In the genomic region with DNA sequence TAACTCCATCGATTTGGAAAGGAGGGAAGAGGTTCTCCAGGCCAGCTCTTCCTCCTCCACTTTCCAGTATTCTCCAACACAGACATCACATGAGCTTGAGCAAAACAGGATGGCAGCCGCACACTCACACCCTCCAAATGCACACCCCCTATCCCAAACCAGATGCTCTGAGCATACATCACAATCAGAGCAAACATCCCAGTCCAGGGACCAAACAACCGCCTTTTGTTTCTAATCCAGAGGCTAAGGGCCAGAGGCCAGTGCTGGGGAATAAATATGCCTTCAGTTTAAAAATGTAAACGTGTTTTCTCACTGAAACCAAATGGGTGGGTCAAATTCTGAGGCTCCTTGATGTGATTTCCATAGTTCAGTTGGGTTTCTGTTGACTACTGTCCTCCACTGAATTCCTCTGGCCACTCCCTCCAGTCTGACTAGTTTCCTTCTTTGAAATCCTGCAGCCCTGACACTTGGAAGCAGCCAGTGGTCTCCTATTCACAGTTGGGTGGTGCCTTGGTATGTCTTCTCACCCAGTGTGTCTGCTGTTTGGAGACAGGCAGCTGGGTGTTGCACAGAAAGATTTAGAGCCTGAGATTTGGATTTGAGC, we compare ENCODE assay signal across 13 cellular contexts. TPM values are rescaled to one million over a fixed set of nuclear protein-coding genes. Genes with fewer than 3 reads are reported as not detected.
DNase-seq lines count a peak whose midpoint lies in the region; FAIRE-seq and TF ChIP-seq lines count a peak whose summit lies in the region.
"Had no signal": no experiment of that assay in that cellular context is flagged by ENCODE, and none has a peak within 500 bp of the region (broad histone marks: within the 10 kb centered on the region; RNA-seq: fewer than 3 reads in every experiment).

No MANE protein-coding gene starts in this region.

- no TSS peak for BruUV-seq in Caco-2 (replicated peaks; lab: Mats Ljungman, UMichigan)

- peak in 1 of 2 experiments; percentile 51 for DNase-seq in Caco-2
- DNase-seq in H1 (ENCODE audit: low read depth in 1 of 2, low spot score in 2 of 2) = peak in 1 of 2 experiments; percentile 26
- peak; percentile 66 to 80 for DNase-seq in hippocampal formation (lab: John Stamatoyannopoulos, UW)
- no peak for DNase-seq in sigmoid colon
- DNase-seq in smooth muscle cell (lab: John Stamatoyannopoulos, UW; ENCODE audit: unreplicated experiment) = no peak
- no peak for DNase-seq in NCI-H748 (lab: John Stamatoyannopoulos, UW; ENCODE audit: unreplicated experiment)
- DNase-seq in activated naive CD4-positive, alpha-beta T cell (lab: John Stamatoyannopoulos, UW) = no peak
- DNase-seq in activated T-helper 1 cell treated with anti-CD3 and anti-CD28 coated beads, Interleukin-12 subunit alpha, Interleukin-12 subunit beta, Interleukin-2, Interleukin-4 antibody, amounts not matched to agents 30 ng/mL and 10 ng/mL and 1 ng/mL, durations not matched to agents 14 hours and 24 hours and 36 hours (ENCODE audit: low spot score) = no peak
- DNase-seq: DMS 273 treated with DMSO at 0.1 percent for 48 hours; effector CD4-positive, alpha-beta T cell; naive B cell had no signal

- no peak overlapping the region for H3K23ac ChIP-seq in H1 (ENCODE audit: insufficient read length)

- no peak overlapping the region for H2AK5ac ChIP-seq in H1 (ENCODE audit: low read depth, low read length)

- no peak overlapping the region for H3K56ac ChIP-seq in H1 (replicated peaks; ENCODE audit: insufficient read length, low read depth, low read length)

- no peaks in the 10 kb centered on the region for H3K79me1 ChIP-seq in H1 (ENCODE audit: low read depth, low read length)

- TF ChIP-seq POLR2A in H1 (IDR thresholded peaks at IDR 0.05; ENCODE audit: control extremely low read depth in 1 of 2, low read depth in 2 of 2, low read length in 2 of 2) (no peak), sigmoid colon (IDR thresholded peaks at IDR 0.05) (no peak)

- H3K9me3 Mint-ChIP-seq in Caco-2 (ENCODE audit: unreplicated experiment) = no peaks in the 10 kb centered on the region
- H3K9me3 Mint-ChIP-seq in activated T-helper 1 cell treated with anti-CD3 and anti-CD28 coated beads, Interleukin-12 subunit alpha, Interleukin-12 subunit beta, Interleukin-2, Interleukin-4 antibody, amounts not matched to agents 30 ng/mL and 10 ng/mL and 1 ng/mL, durations not matched to agents 14 hours and 24 hours and 36 hours = peaks cover 7% of the 10 kb centered on the region

- no peak overlapping the region for H3K27ac ChIP-seq in H1 (ENCODE audit: low read depth, low read length)
- H3K27ac ChIP-seq in sigmoid colon = peak overlapping the region; percentile 34 to 69 (median 42)
- H3K27ac ChIP-seq in smooth muscle cell (ENCODE audit: low read depth) = no peak overlapping the region
- H3K27ac ChIP-seq: foreskin keratinocyte had no signal

- intact Hi-C loops in Caco-2 (cut with micrococcal nuclease; ENCODE audit: unreplicated experiment) (loop anchor here (2.0 kb wide), 2 partner anchors 20 to 62 kb away; partner anchors contain the start of gene MFGE8), sigmoid colon (cut with DNase I) (no loop called here)
- intact Hi-C loops in activated T-helper 1 cell treated with anti-CD3 and anti-CD28 coated beads, Interleukin-12 subunit alpha, Interleukin-12 subunit beta, Interleukin-2, Interleukin-4 antibody, amounts not matched to agents 30 ng/mL and 10 ng/mL and 1 ng/mL, durations not matched to agents 14 hours and 24 hours and 36 hours (cut with micrococcal nuclease) = no loop called here

- H3K36me3 ChIP-seq in Caco-2 (ENCODE audit: control insufficient read depth, insufficient read depth, low read length) (no peaks in the 10 kb centered on the region), H1 (ENCODE audit: control insufficient read depth in 2 of 4, insufficient read depth in 4 of 4, low read length in 3 of 4) (peaks cover 0 to 4% (median 0%) of the 10 kb centered on the region in 4 experiments; a peak in 2 of 8 replicates), sigmoid colon (no peaks in the 10 kb centered on the region), smooth muscle cell (ENCODE audit: low read depth) (no peaks in the 10 kb centered on the region)

- H3K4me1 Mint-ChIP-seq in Caco-2 (ENCODE audit: low read depth, unreplicated experiment) = peaks cover 13% of the 10 kb centered on the region
- no peaks in the 10 kb centered on the region for H3K4me1 Mint-ChIP-seq in activated T-helper 1 cell treated with anti-CD3 and anti-CD28 coated beads, Interleukin-12 subunit alpha, Interleukin-12 subunit beta, Interleukin-2, Interleukin-4 antibody, amounts not matched to agents 30 ng/mL and 10 ng/mL and 1 ng/mL, durations not matched to agents 14 hours and 24 hours and 36 hours (ENCODE audit: low read depth)
- H3K4me1 Mint-ChIP-seq: naive B cell; stimulated activated memory B cell treated with anti-CD40 and anti-IgM and Interleukin-4, amounts not matched to agents 10 μg/mL and 1 μg/mL and 100 μg/mL, for 72 hours had no signal

- POLR2A ChIA-PET in Caco-2 (lab: Charles Lee) = no interaction called here
- POLR2A ChIA-PET in H1 (lab: Charles Lee; ENCODE audit: partially characterized antibody) = no interaction called here

- TF ChIP-seq CTCF in Caco-2 (IDR thresholded peaks at IDR 0.05; ENCODE audit: insufficient read depth in 1 of 2, low read depth in 1 of 2, low read length in 1 of 2, severe bottlenecking in 1 of 2, unreplicated experiment in 1 of 2) (no peak), H1 (IDR thresholded peaks at IDR 0.05; ENCODE audit: control extremely low read depth in 1 of 3, insufficient read depth in 1 of 3, low read depth in 1 of 3, low read length in 3 of 3) (no peak), sigmoid colon (IDR thresholded peaks at IDR 0.05) (no peak), smooth muscle cell (IDR thresholded peaks at IDR 0.05; ENCODE audit: borderline replicate concordance, insufficient read depth, poor library complexity, severe bottlenecking) (no peak)

- H2BK20ac ChIP-seq in H1 (ENCODE audit: low read length) = no peak overlapping the region

- H3K4me3 Mint-ChIP-seq in Caco-2 (ENCODE audit: unreplicated experiment) = no peak overlapping the region
- no peak overlapping the region for H3K4me3 Mint-ChIP-seq in activated T-helper 1 cell treated with anti-CD3 and anti-CD28 coated beads, Interleukin-12 subunit alpha, Interleukin-12 subunit beta, Interleukin-2, Interleukin-4 antibody, amounts not matched to agents 30 ng/mL and 10 ng/mL and 1 ng/mL, durations not matched to agents 14 hours and 24 hours and 36 hours
- H3K4me3 Mint-ChIP-seq: stimulated activated memory B cell treated with anti-CD40 and anti-IgM and Interleukin-4, amounts not matched to agents 10 μg/mL and 1 μg/mL and 100 μg/mL, for 72 hours had no signal

- H2BK15ac ChIP-seq in H1 (ENCODE audit: low read length) = no peak overlapping the region

- no peak overlapping the region for H3K14ac ChIP-seq in H1 (ENCODE audit: insufficient read length)

- no peak overlapping the region for H3K4me3 ChIP-seq in Caco-2 (ENCODE audit: low read depth, low read length)
- H3K4me3 ChIP-seq in H1 (ENCODE audit: extremely low read depth in 1 of 4, insufficient read depth in 2 of 4, low read depth in 3 of 4, low read length in 4 of 4) = no peak overlapping the region
- no peak overlapping the region for H3K4me3 ChIP-seq in sigmoid colon
- no peak overlapping the region for H3K4me3 ChIP-seq in smooth muscle cell

- peak overlapping the region; percentile 86 for H2BK120ac ChIP-seq in H1 (replicated peaks; ENCODE audit: low read depth, low read length)

- TF ChIP-seq RAD21 in H1 (IDR thresholded peaks at IDR 0.05 in 1 of 2, conservative IDR thresholded peaks at IDR 0.05 in 1 of 2; ENCODE audit: low read depth in 2 of 2, low read length in 2 of 2) = no peak

- H3K4ac ChIP-seq in H1 (replicated peaks; ENCODE audit: insufficient read length, low read depth, low read length) = no peak overlapping the region

- no peaks in the 10 kb centered on the region for H3K79me2 ChIP-seq in H1 (ENCODE audit: control insufficient read depth in 1 of 2, insufficient read depth in 2 of 2, low read length in 2 of 2)
- no peaks in the 10 kb centered on the region for H3K79me2 ChIP-seq in smooth muscle cell (ENCODE audit: low read depth)

- no peaks in the 10 kb centered on the region for H3K23me2 ChIP-seq in H1 (ENCODE audit: low read depth, low read length)

- 63% methylated on average over 4 of the region's 4 CpGs; no CpG with 5 or more reads in 1 of the 2 experiments for WGBS in H1 (ENCODE audit: extremely low coverage in 1 of 2, insufficient coverage in 1 of 2, insufficient read length in 1 of 2, insufficient replicate concordance in 2 of 2, low coverage in 1 of 2, low lambda C conversion rate in 2 of 2, missing lambda C conversion rate in 1 of 2), 2 experiments
- 42% methylated on average over 4 of the region's 4 CpGs for WGBS in sigmoid colon, 2 donors
- 74% methylated on average over 4 of the region's 4 CpGs for WGBS in smooth muscle cell (ENCODE audit: low lambda C conversion rate)

- CTCF ChIA-PET in Caco-2 (lab: Charles Lee) (no interaction called here), H1 (lab: Charles Lee; ENCODE audit: partially characterized antibody) (interaction anchor here (1.0 kb wide), 2 partner anchors 27 to 66 kb away, joined by 3 read pairs; no protein-coding TSS in a partner anchor)

- H3K27me3 Mint-ChIP-seq in Caco-2 (ENCODE audit: insufficient read depth, unreplicated experiment) = no peaks in the 10 kb centered on the region
- peaks cover 10% of the 10 kb centered on the region for H3K27me3 Mint-ChIP-seq in activated T-helper 1 cell treated with anti-CD3 and anti-CD28 coated beads, Interleukin-12 subunit alpha, Interleukin-12 subunit beta, Interleukin-2, Interleukin-4 antibody, amounts not matched to agents 30 ng/mL and 10 ng/mL and 1 ng/mL, durations not matched to agents 14 hours and 24 hours and 36 hours (ENCODE audit: insufficient read depth)

- no peak overlapping the region for H2AFZ ChIP-seq in H1 (ENCODE audit: low read length)
- no peak overlapping the region for H2AFZ ChIP-seq in smooth muscle cell (ENCODE audit: low read depth)

- H3K9me3 ChIP-seq in Caco-2 (no peaks in the 10 kb centered on the region; the same call in 1 of the 2 replicates), H1 (ENCODE audit: insufficient read depth in 2 of 2, low read depth in 1 of 2, low read length in 1 of 2) (peaks cover 8 to 25% of the 10 kb centered on the region in 2 experiments; a peak in 3 of 4 replicates), sigmoid colon (no peaks in the 10 kb centered on the region), smooth muscle cell (replicated peaks; ENCODE audit: low read depth) (no peaks in the 10 kb centered on the region)

- H3K18ac ChIP-seq in H1 (ENCODE audit: extremely low read depth, low read length) = no peak overlapping the region

- H3K27me3 ChIP-seq in Caco-2 (replicated peaks; ENCODE audit: control insufficient read depth, insufficient read depth, low read length) (no peaks in the 10 kb centered on the region), H1 (replicated peaks in 1 of 4; ENCODE audit: control insufficient read depth in 3 of 4, extremely low read depth in 1 of 4, insufficient read depth in 3 of 4, low read length in 3 of 4) (no peaks in the 10 kb centered on the region), sigmoid colon (no peaks in the 10 kb centered on the region), smooth muscle cell (ENCODE audit: low read depth) (no peaks in the 10 kb centered on the region)
- H3K27me3 ChIP-seq: foreskin keratinocyte had no signal

- H3K36me3 Mint-ChIP-seq in Caco-2 (ENCODE audit: insufficient read depth, unreplicated experiment) = no peaks in the 10 kb centered on the region
- no peaks in the 10 kb centered on the region for H3K36me3 Mint-ChIP-seq in activated T-helper 1 cell treated with anti-CD3 and anti-CD28 coated beads, Interleukin-12 subunit alpha, Interleukin-12 subunit beta, Interleukin-2, Interleukin-4 antibody, amounts not matched to agents 30 ng/mL and 10 ng/mL and 1 ng/mL, durations not matched to agents 14 hours and 24 hours and 36 hours (ENCODE audit: low read depth)
- H3K36me3 Mint-ChIP-seq: naive B cell; stimulated activated memory B cell treated with anti-CD40 and anti-IgM and Interleukin-4, amounts not matched to agents 10 μg/mL and 1 μg/mL and 100 μg/mL, for 72 hours had no signal

- TF ChIP-seq EP300 in H1 (IDR thresholded peaks at IDR 0.05; ENCODE audit: borderline replicate concordance in 1 of 2, low read depth in 2 of 2, low read length in 2 of 2) = no peak
- no peak for TF ChIP-seq EP300 in sigmoid colon (IDR thresholded peaks at IDR 0.05)

- H2BK5ac ChIP-seq in H1 (ENCODE audit: low read depth, low read length) = no peak overlapping the region; the same call in 1 of the 2 replicates

- H2BK12ac ChIP-seq in H1 (ENCODE audit: low read depth, low read length) = no peak overlapping the region

- H3K4me1 ChIP-seq in Caco-2 = peaks cover 16% of the 10 kb centered on the region
- H3K4me1 ChIP-seq in H1 (replicated peaks in 1 of 4; ENCODE audit: control insufficient read depth in 3 of 4, insufficient read depth in 4 of 4, low read length in 3 of 4) = peaks cover 0 to 3% (median 0%) of the 10 kb centered on the region in 4 experiments; a peak in 2 of 7 replicates
- H3K4me1 ChIP-seq in sigmoid colon = no peaks in the 10 kb centered on the region
- H3K4me1 ChIP-seq in smooth muscle cell (ENCODE audit: low read depth) = no peaks in the 10 kb centered on the region
- H3K4me1 ChIP-seq: foreskin keratinocyte had no signal

- H4K5ac ChIP-seq in H1 (ENCODE audit: insufficient read length, low read depth, low read length) = no peak overlapping the region

- no peak overlapping the region for H4K91ac ChIP-seq in H1 (replicated peaks; ENCODE audit: insufficient read length, low read length)

- no peak overlapping the region for H3K9ac ChIP-seq in H1 (replicated peaks in 1 of 4; ENCODE audit: extremely low read depth in 1 of 4, low read depth in 3 of 4, low read length in 3 of 4)
- H3K9ac ChIP-seq in smooth muscle cell (ENCODE audit: low read depth) = no peak overlapping the region

- H4K20me1 ChIP-seq in H1 (replicated peaks in 1 of 2; ENCODE audit: control insufficient read depth in 1 of 2, insufficient read depth in 2 of 2, low read length in 2 of 2) = no peaks in the 10 kb centered on the region
- no peaks in the 10 kb centered on the region for H4K20me1 ChIP-seq in smooth muscle cell (ENCODE audit: low read depth)

- H3K27ac Mint-ChIP-seq in Caco-2 (ENCODE audit: unreplicated experiment) = peak overlapping the region; percentile 64
- no peak overlapping the region for H3K27ac Mint-ChIP-seq in activated T-helper 1 cell treated with anti-CD3 and anti-CD28 coated beads, Interleukin-12 subunit alpha, Interleukin-12 subunit beta, Interleukin-2, Interleukin-4 antibody, amounts not matched to agents 30 ng/mL and 10 ng/mL and 1 ng/mL, durations not matched to agents 14 hours and 24 hours and 36 hours
- H3K27ac Mint-ChIP-seq: naive B cell; stimulated activated memory B cell treated with anti-CD40 and anti-IgM and Interleukin-4, amounts not matched to agents 10 μg/mL and 1 μg/mL and 100 μg/mL, for 72 hours had no signal

- H3K4me2 ChIP-seq in H1 (ENCODE audit: insufficient read depth in 1 of 2, low read depth in 2 of 2, low read length in 2 of 2) (no peak overlapping the region), smooth muscle cell (no peak overlapping the region)

- no peak overlapping the region for H4K8ac ChIP-seq in H1 (ENCODE audit: extremely low read depth, insufficient read depth, low read length)

- FAIRE-seq in H1 (lab: Jason Lieb, UNC) = no peak

- H3F3A ChIP-seq in smooth muscle cell (ENCODE audit: low read depth) = no peaks in the 10 kb centered on the region

RNA-seq across cellular contexts. Expression of gene MFGE8, which starts 19.2 kb away (rescaled TPM):
- total RNA-seq in Caco-2 (2022) (409 and 453 TPM in 2 replicates), sigmoid colon (100 to 1,000 TPM; 127 to 186 (median 174) TPM), smooth muscle cell (185 and 222 TPM in 2 replicates)
- total RNA-seq in H1 (2021; fragmentation: NEBNext Ultra II Directional; extraction: Animal tissue kit (Norgen Biotek cat#: 25700)) = 1,211 and 1,237 TPM in 2 replicates
- polyA plus RNA-seq in H1 (2011; rRNA removed) (2,117 and 2,643 TPM in 2 replicates), sigmoid colon (100 to 1,000 TPM in 1 of 3 donors, 10 to 100 TPM in 2; 15.3 to 107 (median 16.8) TPM), smooth muscle cell (237 and 247 TPM in 2 replicates)
- 1,895 TPM for polyA plus RNA-seq in H1 (2011; cell fraction: cytosol; rRNA removed)
- 4,441 TPM for polyA plus RNA-seq in H1 (2011; cell fraction: nucleus; rRNA removed)
- polyA plus RNA-seq in H1 (2012, experiment 1 of 2) = 1,613 to 2,038 TPM (median 1,926 TPM) in 4 replicates
- polyA plus RNA-seq in H1 (2012, experiment 2 of 2) = 1,448 TPM
- 955 TPM for polyA plus RNA-seq in H1 (2013, experiment 1 of 2)
- 930 TPM for polyA plus RNA-seq in H1 (2013, experiment 2 of 2)
- 1,165 and 1,269 TPM in 2 replicates for polyA minus RNA-seq in H1 (2011; rRNA and poly(A)+ RNA removed)
- 1,023 TPM for polyA minus RNA-seq in H1 (2011; cell fraction: cytosol; rRNA and poly(A)+ RNA removed)
- polyA minus RNA-seq in H1 (2011; cell fraction: nucleus; rRNA and poly(A)+ RNA removed) = 1,091 TPM
- 7.9 and 10.6 TPM in 2 replicates for total RNA-seq in activated T-helper 1 cell treated with anti-CD3 and anti-CD28 coated beads, Interleukin-12 subunit alpha, Interleukin-12 subunit beta, Interleukin-2, Interleukin-4 antibody, amounts not matched to agents 30 ng/mL and 10 ng/mL and 1 ng/mL, durations not matched to agents 14 hours and 24 hours and 36 hours

RNA-seq across cellular contexts. Expression of gene HAPLN3, which starts 37.0 kb away (rescaled TPM):
- total RNA-seq in Caco-2 (2022) = 16.7 and 16.9 TPM in 2 replicates
- total RNA-seq in H1 (2021; fragmentation: NEBNext Ultra II Directional; extraction: Animal tissue kit (Norgen Biotek cat#: 25700)) = 76.2 and 80.9 TPM in 2 replicates
- polyA plus RNA-seq in H1 (2011; rRNA removed) = 79.7 and 115 TPM in 2 replicates
- polyA plus RNA-seq in H1 (2011; cell fraction: cytosol; rRNA removed) = 102 TPM
- 143 TPM for polyA plus RNA-seq in H1 (2011; cell fraction: nucleus; rRNA removed)
- polyA plus RNA-seq in H1 (2012, experiment 1 of 2) = 49.1 to 81.6 TPM (median 72.4 TPM) in 4 replicates
- 68.3 TPM for polyA plus RNA-seq in H1 (2012, experiment 2 of 2)
- polyA plus RNA-seq in H1 (2013, experiment 1 of 2) = 61.1 TPM
- 63.9 TPM for polyA plus RNA-seq in H1 (2013, experiment 2 of 2)
- 17.3 and 31.2 TPM in 2 replicates for polyA minus RNA-seq in H1 (2011; rRNA and poly(A)+ RNA removed)
- polyA minus RNA-seq in H1 (2011; cell fraction: cytosol; rRNA and poly(A)+ RNA removed) = 40.7 TPM
- 26.8 TPM for polyA minus RNA-seq in H1 (2011; cell fraction: nucleus; rRNA and poly(A)+ RNA removed)
- total RNA-seq in sigmoid colon = 10 to 100 TPM in 1 of 4 donors, 1 to 10 TPM in 3; 1.6 to 14.5 (median 4.2) TPM
- 10 to 100 TPM in 1 of 3 donors, under 1 TPM in 1, not detected in 1; 0.60 to 20.9 TPM for polyA plus RNA-seq in sigmoid colon
- total RNA-seq in smooth muscle cell = 4.5 and 6.5 TPM in 2 replicates
- 5.2 and 7.6 TPM in 2 replicates for polyA plus RNA-seq in smooth muscle cell
- 83.4 and 85.8 TPM in 2 replicates for total RNA-seq in activated T-helper 1 cell treated with anti-CD3 and anti-CD28 coated beads, Interleukin-12 subunit alpha, Interleukin-12 subunit beta, Interleukin-2, Interleukin-4 antibody, amounts not matched to agents 30 ng/mL and 10 ng/mL and 1 ng/mL, durations not matched to agents 14 hours and 24 hours and 36 hours

Comparison
In these comparisons a context has a peak if more than half of its experiments do, and no peak if none do; other contexts are left out.
1. DNase-seq: peak in hippocampal formation (2 of 2); none in sigmoid colon (single experiment), smooth muscle cell (single experiment), NCI-H748 (single experiment), activated naive CD4-positive, alpha-beta T cell (0 of 4) and activated T-helper 1 cell treated with anti-CD3 and anti-CD28 coated beads, Interleukin-12 subunit alpha, Interleukin-12 subunit beta, Interleukin-2, Interleukin-4 antibody, amounts not matched to agents 30 ng/mL and 10 ng/mL and 1 ng/mL, durations not matched to agents 14 hours and 24 hours and 36 hours (single experiment).
2. H3K27ac ChIP-seq: peak in sigmoid colon (4 of 4); none in H1 (single experiment) and smooth muscle cell (single experiment).
3. RNA of gene MFGE8, which starts 19.2 kb away (total RNA-seq): 1,211 to 1,237 TPM in H1, 409 to 453 TPM in Caco-2, 185 to 222 TPM in smooth muscle cell and 127 to 186 TPM in sigmoid colon; 7.9 to 10.6 TPM in activated T-helper 1 cell treated with anti-CD3 and anti-CD28 coated beads, Interleukin-12 subunit alpha, Interleukin-12 subunit beta, Interleukin-2, Interleukin-4 antibody, amounts not matched to agents 30 ng/mL and 10 ng/mL and 1 ng/mL, durations not matched to agents 14 hours and 24 hours and 36 hours; every median in the first group is over 10 times any median in the second.